In genomic region chr11:48025293-48025982, GRCh38 we compare ENCODE assay signal across 11 cellular contexts. TPM values are rescaled to one million over a fixed set of nuclear protein-coding genes. Genes with fewer than 3 reads are reported as not detected.
A peak's percentile ranks its signal among the peaks of the same experiment; 100 is the strongest.
DNase-seq lines count a peak whose midpoint lies in the region; ATAC-seq and TF ChIP-seq lines count a peak whose summit lies in the region.
"Had no signal": no experiment of that assay in that cellular context is flagged by ENCODE, and none has a peak within 500 bp of the region (broad histone marks: within the 10 kb centered on the region; RNA-seq: fewer than 3 reads in every experiment).

No MANE protein-coding gene starts in this region.

- peak overlapping the region; percentile 63 to 97 (median 88) for H3K27ac Mint-ChIP-seq in brain
- H3K27ac Mint-ChIP-seq in MCF 10A (ENCODE audit: low read depth, unreplicated experiment): no peak overlapping the region
- no peak overlapping the region for H3K27ac Mint-ChIP-seq in activated CD8-positive, alpha-beta T cell treated with anti-CD3 and anti-CD28 coated beads, Interleukin-2, amount 10 ng/mL, durations not matched to agents 7 days and 5 days

- no peaks in the 10 kb centered on the region for H3K9me3 ChIP-seq in neutrophil
- H3K9me3 ChIP-seq: lower lobe of right lung, transverse colon had no signal

- H3K4me3 ChIP-seq in neutrophil (ENCODE audit: low read depth in 1 of 2, low read length in 1 of 2): peak overlapping the region; percentile 49 to 62
- H3K4me3 ChIP-seq: lower lobe of right lung, transverse colon had no signal

- no peaks in the 10 kb centered on the region for H3K36me3 Mint-ChIP-seq in brain
- H3K36me3 Mint-ChIP-seq in MCF 10A (ENCODE audit: insufficient read depth, unreplicated experiment): no peaks in the 10 kb centered on the region
- peaks cover 47% of the 10 kb centered on the region for H3K36me3 Mint-ChIP-seq in activated CD8-positive, alpha-beta T cell treated with anti-CD3 and anti-CD28 coated beads, Interleukin-2, amount 10 ng/mL, durations not matched to agents 7 days and 5 days (ENCODE audit: low read depth)

- no peaks in the 10 kb centered on the region for H3K27me3 ChIP-seq in neutrophil
- H3K27me3 ChIP-seq: transverse colon had no signal

- H3K27ac ChIP-seq in C4-2B: peak overlapping the region; percentile 9
- H3K27ac ChIP-seq in neutrophil: peak overlapping the region; percentile 95
- H3K27ac ChIP-seq: lower lobe of right lung, transverse colon had no signal

- TF ChIP-seq CTCF in C4-2B (conservative IDR thresholded peaks at IDR 0.05): no peak
- TF ChIP-seq CTCF in brain (conservative IDR thresholded peaks at IDR 0.05): no peak
- TF ChIP-seq CTCF in neutrophil (IDR thresholded peaks at IDR 0.05): no peak
- no peak for TF ChIP-seq CTCF in MCF 10A (IDR thresholded peaks at IDR 0.05; ENCODE audit: unreplicated experiment)

- DNase-seq in G401 (ENCODE audit: low spot score) (peak; percentile 30), MCF 10A (ENCODE audit: unreplicated experiment) (no peak), occipital lobe (lab: John Stamatoyannopoulos, UW) (no peak)
- DNase-seq in activated CD8-positive, alpha-beta T cell treated with anti-CD3 and anti-CD28 coated beads, Interleukin-2, amount 10 ng/mL, durations not matched to agents 7 days and 5 days: no peak
- DNase-seq: activated effector memory CD4-positive, alpha-beta T cell treated with anti-CD3 and anti-CD28 coated beads, Interleukin-2, amount 50 U/mL, for 16 hours; lower lobe of right lung; transverse colon had no signal

- intact Hi-C loops in MCF 10A (cut with micrococcal nuclease): no loop called here

- ATAC-seq in HG03342 (IDR thresholded peaks at IDR 0.05; ENCODE audit: unreplicated experiment): no peak
- no peak for ATAC-seq in activated CD8-positive, alpha-beta T cell treated with anti-CD3 and anti-CD28 coated beads, Interleukin-2, amount 10 ng/mL, durations not matched to agents 7 days and 5 days

- POLR2A ChIA-PET in MCF 10A (lab: Yijun Ruan, JAX): no interaction called here
- POLR2A ChIA-PET in activated CD8-positive, alpha-beta T cell treated with anti-CD3 and anti-CD28 coated beads, Interleukin-2, amount 10 ng/mL, durations not matched to agents 7 days and 5 days (lab: Charles Lee): no interaction called here

- no peaks in the 10 kb centered on the region for H3K27me3 Mint-ChIP-seq in brain
- no peaks in the 10 kb centered on the region for H3K27me3 Mint-ChIP-seq in MCF 10A (ENCODE audit: insufficient read depth, unreplicated experiment)
- no peaks in the 10 kb centered on the region for H3K27me3 Mint-ChIP-seq in activated CD8-positive, alpha-beta T cell treated with anti-CD3 and anti-CD28 coated beads, Interleukin-2, amount 10 ng/mL, durations not matched to agents 7 days and 5 days (ENCODE audit: low read depth)

- CTCF ChIA-PET in MCF 10A (lab: Yijun Ruan, JAX): no interaction called here
- CTCF ChIA-PET in activated CD8-positive, alpha-beta T cell treated with anti-CD3 and anti-CD28 coated beads, Interleukin-2, amount 10 ng/mL, durations not matched to agents 7 days and 5 days (lab: Charles Lee): interaction anchor here (1.2 to 1.4 kb wide), 3 partner anchors 18 to 84 kb away, joined by 3 to 5 read pairs (median 3); no protein-coding TSS in a partner anchor

- H3K9me3 Mint-ChIP-seq in brain (no peaks in the 10 kb centered on the region), MCF 10A (ENCODE audit: unreplicated experiment) (no peaks in the 10 kb centered on the region)
- no peaks in the 10 kb centered on the region for H3K9me3 Mint-ChIP-seq in activated CD8-positive, alpha-beta T cell treated with anti-CD3 and anti-CD28 coated beads, Interleukin-2, amount 10 ng/mL, durations not matched to agents 7 days and 5 days (ENCODE audit: insufficient read depth)

- H3K4me3 Mint-ChIP-seq in brain (no peak overlapping the region), MCF 10A (ENCODE audit: unreplicated experiment) (no peak overlapping the region)
- H3K4me3 Mint-ChIP-seq in activated CD8-positive, alpha-beta T cell treated with anti-CD3 and anti-CD28 coated beads, Interleukin-2, amount 10 ng/mL, durations not matched to agents 7 days and 5 days: no peak overlapping the region

- H3K4me1 Mint-ChIP-seq in brain (peaks cover 60% of the 10 kb centered on the region), MCF 10A (ENCODE audit: insufficient read depth, unreplicated experiment) (no peaks in the 10 kb centered on the region)
- H3K4me1 Mint-ChIP-seq in activated CD8-positive, alpha-beta T cell treated with anti-CD3 and anti-CD28 coated beads, Interleukin-2, amount 10 ng/mL, durations not matched to agents 7 days and 5 days (ENCODE audit: low read depth): peaks cover 57% of the 10 kb centered on the region

- in situ Hi-C loops in G401 (cut with HindIII; ENCODE audit: low sequenced_read_pairs): no loop called here

- BruUV-seq in MCF 10A (replicated peaks; lab: Mats Ljungman, UMichigan): no TSS peak

- peaks cover 5% of the 10 kb centered on the region for H3K36me3 ChIP-seq in neutrophil
- H3K36me3 ChIP-seq: lower lobe of right lung, transverse colon had no signal

- H3K4me1 ChIP-seq in neutrophil (ENCODE audit: control insufficient read depth in 1 of 2, insufficient read depth in 1 of 2, low read depth in 1 of 2, low read length in 1 of 2): peaks cover 100% of the 10 kb centered on the region in 2 experiments

RNA-seq across cellular contexts. Expression of gene PTPRJ, which starts 45.1 kb away (rescaled TPM):
- 1.3 and 1.5 TPM in 2 replicates for total RNA-seq in G401 (2014; rRNA removed; shearing (Covaris generic))
- polyA plus RNA-seq in brain (ENCODE audit: insufficient read depth, low read depth, low replicate concordance): 8.5 TPM
- total RNA-seq in MCF 10A (2022) (0.30 and 0.61 TPM in 2 replicates), occipital lobe (13.7 TPM)
- 10 to 100 TPM; 56.5 to 62.9 TPM for total RNA-seq in activated CD8-positive, alpha-beta T cell treated with anti-CD3 and anti-CD28 coated beads, Interleukin-2, amount 10 ng/mL, durations not matched to agents 7 days and 5 days

Comparison
In these comparisons a context has a peak if more than half of its experiments do, and no peak if none do; other contexts are left out.
1. H3K27ac Mint-ChIP-seq: peak in brain (5 of 5); none in MCF 10A (single experiment) and activated CD8-positive, alpha-beta T cell treated with anti-CD3 and anti-CD28 coated beads, Interleukin-2, amount 10 ng/mL, durations not matched to agents 7 days and 5 days (single experiment).